16 cellular contexts compared by ENCODE assay signal in the genomic region with DNA sequence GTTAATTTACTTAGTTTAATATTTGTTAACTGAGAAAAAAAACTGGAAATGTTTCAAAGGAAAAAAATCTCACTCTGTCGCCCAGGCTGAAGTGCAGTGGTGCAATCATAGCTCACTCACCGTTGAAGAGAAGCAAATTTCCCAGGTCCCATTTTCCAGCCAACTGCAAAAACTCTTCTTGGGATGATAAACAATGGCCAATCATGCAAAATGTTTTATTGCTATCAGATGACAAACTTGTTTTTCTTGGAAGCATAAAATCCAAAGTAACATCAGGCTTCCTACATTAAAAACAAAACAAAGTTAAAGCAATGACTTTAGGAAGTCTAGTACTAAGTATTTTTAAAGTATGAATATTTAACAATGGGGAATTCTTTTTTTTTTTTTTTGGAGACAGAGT.
"Had no signal": no experiment of that assay in that cellular context is flagged by ENCODE, and none has a peak within 500 bp of the region (broad histone marks: within the 10 kb centered on the region; RNA-seq: fewer than 3 reads in every experiment).

No MANE protein-coding gene starts in this region.

- H3K4me3 Mint-ChIP-seq: activated naive CD4-positive, alpha-beta T cell treated with anti-CD3 and anti-CD28 coated beads, Interleukin-2, amount 10 ng/mL, durations not matched to agents 7 days and 5 days; activated T-cell treated with anti-CD3 and anti-CD28 coated beads, Interleukin-2, amount 50 U/mL, for 4 hours; naive thymus-derived CD4-positive, alpha-beta T cell; neural progenitor cell; stimulated activated memory B cell treated with anti-CD40 and anti-IgM and Interleukin-4, amounts not matched to agents 10 μg/mL and 1 μg/mL and 100 μg/mL, for 72 hours had no signal

- H3K27ac ChIP-seq: adrenal gland, heart right ventricle, neural progenitor cell, pancreas, right lobe of liver, tibial artery had no signal

- H3K9me3 Mint-ChIP-seq: activated naive CD4-positive, alpha-beta T cell treated with anti-CD3 and anti-CD28 coated beads, Interleukin-2, amount 10 ng/mL, durations not matched to agents 7 days and 5 days; activated T-cell treated with anti-CD3 and anti-CD28 coated beads, Interleukin-2, amount 50 U/mL, for 4 hours; neural progenitor cell; stimulated activated memory B cell treated with anti-CD40 and anti-IgM and Interleukin-4, amounts not matched to agents 10 μg/mL and 1 μg/mL and 100 μg/mL, for 72 hours had no signal

- H3K27me3 Mint-ChIP-seq: activated naive CD4-positive, alpha-beta T cell treated with anti-CD3 and anti-CD28 coated beads, Interleukin-2, amount 10 ng/mL, durations not matched to agents 7 days and 5 days; naive thymus-derived CD4-positive, alpha-beta T cell; stimulated activated memory B cell treated with anti-CD40 and anti-IgM and Interleukin-4, amounts not matched to agents 10 μg/mL and 1 μg/mL and 100 μg/mL, for 72 hours had no signal

- DNase-seq: activated CD4-positive, alpha-beta T cell treated with anti-CD3 and anti-CD28 coated beads, Interleukin-2, amount 50 U/mL, for 1 hour; activated CD8-positive, alpha-beta memory T cell treated with anti-CD3 and anti-CD28 coated beads, Interleukin-2, amount 50 U/mL, for 4 hours; activated naive CD4-positive, alpha-beta T cell treated with anti-CD3 and anti-CD28 coated beads, Interleukin-2, amount 10 ng/mL, durations not matched to agents 7 days and 5 days; activated T-cell treated with anti-CD3 and anti-CD28 coated beads, Interleukin-2, amount 50 U/mL, for 4 hours; adrenal gland; effector memory CD4-positive, alpha-beta T cell; heart right ventricle; naive thymus-derived CD4-positive, alpha-beta T cell; pancreas; right lobe of liver; stimulated activated CD4-positive, alpha-beta T cell treated with anti-CD3 and anti-CD28 coated beads, Interleukin-4, amount 100 ng/mL, for 24 hours; T1000; tibial artery had no signal

- H3K27ac Mint-ChIP-seq: activated naive CD4-positive, alpha-beta T cell treated with anti-CD3 and anti-CD28 coated beads, Interleukin-2, amount 10 ng/mL, durations not matched to agents 7 days and 5 days; naive thymus-derived CD4-positive, alpha-beta T cell; neural progenitor cell; stimulated activated memory B cell treated with anti-CD40 and anti-IgM and Interleukin-4, amounts not matched to agents 10 μg/mL and 1 μg/mL and 100 μg/mL, for 72 hours had no signal

- ATAC-seq: activated CD4-positive, CD25-positive, alpha-beta regulatory T cell treated with anti-CD3 and anti-CD28 coated beads, Interleukin-2, amount 50 U/mL, for 24 hours; activated T-cell treated with anti-CD3 and anti-CD28 coated beads, Interleukin-2, amount 50 U/mL, for 4 hours; heart right ventricle; naive thymus-derived CD4-positive, alpha-beta T cell; pancreas; stimulated activated memory B cell treated with anti-CD40 and anti-IgM and Interleukin-4, amounts not matched to agents 10 μg/mL and 1 μg/mL and 100 μg/mL, for 72 hours had no signal

- H3K36me3 Mint-ChIP-seq: neural progenitor cell had no signal

- H3K4me1 Mint-ChIP-seq: activated naive CD4-positive, alpha-beta T cell treated with anti-CD3 and anti-CD28 coated beads, Interleukin-2, amount 10 ng/mL, durations not matched to agents 7 days and 5 days; naive thymus-derived CD4-positive, alpha-beta T cell; neural progenitor cell; stimulated activated memory B cell treated with anti-CD40 and anti-IgM and Interleukin-4, amounts not matched to agents 10 μg/mL and 1 μg/mL and 100 μg/mL, for 72 hours had no signal
